Comparison of ENCODE assay signal across 24 cellular contexts in genomic region chr10:11082551-11082950, GRCh38.
DNase-seq lines count a peak whose midpoint lies in the region; ATAC-seq, FAIRE-seq and TF ChIP-seq lines count a peak whose summit lies in the region.
"Had no signal": no experiment of that assay in that cellular context is flagged by ENCODE, and none has a peak within 500 bp of the region (broad histone marks: within the 10 kb centered on the region; RNA-seq: fewer than 3 reads in every experiment).

No MANE protein-coding gene starts in this region.

- H3K56ac ChIP-seq in IMR-90 (ENCODE audit: extremely low read depth, insufficient read depth, low read length) = no peak overlapping the region

- H3K9me1 ChIP-seq in IMR-90 (ENCODE audit: insufficient read depth, low read length) (no peaks in the 10 kb centered on the region), K562 (ENCODE audit: control insufficient read depth, insufficient read depth, low read length) (no peaks in the 10 kb centered on the region)

- TF ChIP-seq CTCF in IMR-90 (conservative IDR thresholded peaks at IDR 0.05; ENCODE audit: low read depth, low read length) (no peak), K562 (IDR thresholded peaks at IDR 0.05 in 2 of 3, conservative IDR thresholded peaks at IDR 0.05 in 1 of 3; ENCODE audit: insufficient read depth in 2 of 3, low read depth in 1 of 3, low read length in 3 of 3) (no peak), glutamatergic neuron (IDR thresholded peaks at IDR 0.05; ENCODE audit: partially characterized antibody, unreplicated experiment) (no peak), tibial artery (IDR thresholded peaks at IDR 0.05) (no peak), type B pancreatic cell (conservative IDR thresholded peaks at IDR 0.05) (no peak), spleen (IDR thresholded peaks at IDR 0.05 in 8 of 11, conservative IDR thresholded peaks at IDR 0.05 in 3 of 11) (no peak)

- H3K27ac ChIP-seq in IMR-90 (ENCODE audit: insufficient read depth, low read length) (no peak overlapping the region), K562 (ENCODE audit: extremely low read depth, low read depth, low read length) (no peak overlapping the region), tibial artery (peak overlapping the region; percentile 26 to 44), spleen (no peak overlapping the region)
- H3K27ac ChIP-seq: BLaER1, HL-60, Peyer's patch, SJCRH30 had no signal

- H3K9me3 Mint-ChIP-seq in glutamatergic neuron (ENCODE audit: unreplicated experiment) (peaks cover 7% of the 10 kb centered on the region), type B pancreatic cell (no peaks in the 10 kb centered on the region)
- H3K9me3 Mint-ChIP-seq: CD4-positive, alpha-beta T cell had no signal

- H2AFZ ChIP-seq in IMR-90 (replicated peaks; ENCODE audit: low read length, poor library complexity) = no peak overlapping the region
- H2AFZ ChIP-seq in K562 (ENCODE audit: low read depth, low read length) = no peak overlapping the region

- no peak overlapping the region for H2AK9ac ChIP-seq in IMR-90 (replicated peaks; ENCODE audit: low read depth, low read length, poor library complexity)

- H3K14ac ChIP-seq in IMR-90 (replicated peaks; ENCODE audit: low read depth, low read length) = no peak overlapping the region

- intact Hi-C loops in IMR-90 (cut with micrococcal nuclease) = no loop called here
- intact Hi-C loops in K562 (cut with micrococcal nuclease) = no loop called here
- intact Hi-C loops in tibial artery (cut with DNase I; ENCODE audit: low total_unique reads) = no loop called here
- intact Hi-C loops in spleen (cut with DNase I; ENCODE audit: low total_unique reads) = no loop called here

- TF ChIP-seq RAD21 in IMR-90 (IDR thresholded peaks at IDR 0.05; ENCODE audit: low read length) (no peak), K562 (CRISPR knock-in tag; conservative IDR thresholded peaks at IDR 0.05 in 1 of 2, IDR thresholded peaks at IDR 0.05 in 1 of 2) (no peak)

- CTCF ChIA-PET in IMR-90 (lab: Yijun Ruan, JAX) = no interaction called here
- CTCF ChIA-PET in K562 (lab: Yijun Ruan, JAX; ENCODE audit: low intra/inter-chr PET ratio) = no interaction called here

- POLR2A ChIA-PET in IMR-90 (lab: Charles Lee; ENCODE audit: unreplicated experiment) (no interaction called here), K562 (lab: Yijun Ruan, JAX) (no interaction called here)

- no peak overlapping the region for H4K5ac ChIP-seq in IMR-90 (ENCODE audit: low read depth, low read length)

- peaks cover 5% of the 10 kb centered on the region for H3K27me3 Mint-ChIP-seq in glutamatergic neuron (ENCODE audit: unreplicated experiment)
- H3K27me3 Mint-ChIP-seq in type B pancreatic cell = peaks cover 28% of the 10 kb centered on the region
- H3K27me3 Mint-ChIP-seq: CD4-positive, alpha-beta T cell had no signal

- H2BK15ac ChIP-seq in IMR-90 (ENCODE audit: low read depth, low read length) = no peak overlapping the region

- ATAC-seq in IMR-90 (ENCODE audit: low read depth) (no peak; the same call in 1 of the 2 replicates), K562 (no peak)
- ATAC-seq: HCT116, HepG2 had no signal

- H3K27ac Mint-ChIP-seq in glutamatergic neuron (ENCODE audit: unreplicated experiment) (peak overlapping the region; percentile 23), type B pancreatic cell (no peak overlapping the region)
- H3K27ac Mint-ChIP-seq: CD4-positive, alpha-beta T cell had no signal

- no peak overlapping the region for H3K4me3 Mint-ChIP-seq in glutamatergic neuron (ENCODE audit: unreplicated experiment)
- H3K4me3 Mint-ChIP-seq in type B pancreatic cell = no peak overlapping the region
- H3K4me3 Mint-ChIP-seq: CD4-positive, alpha-beta T cell had no signal

- no peaks in the 10 kb centered on the region for H3K4me1 ChIP-seq in IMR-90 (ENCODE audit: control insufficient read depth, insufficient read depth, low read length)
- no peaks in the 10 kb centered on the region for H3K4me1 ChIP-seq in K562 (replicated peaks in 1 of 2; ENCODE audit: control insufficient read depth in 2 of 2, insufficient read depth in 2 of 2, low read length in 2 of 2)
- peaks cover 0 to 36% (median 9%) of the 10 kb centered on the region in 4 donors for H3K4me1 ChIP-seq in tibial artery
- H3K4me1 ChIP-seq in spleen = no peaks in the 10 kb centered on the region
- H3K4me1 ChIP-seq: BLaER1 had no signal

- dilution Hi-C loops in IMR-90 (cut with HindIII; ENCODE audit: low sequenced_read_pairs, unreplicated experiment) = no loop called here

- TF ChIP-seq EP300 in K562 (IDR thresholded peaks at IDR 0.05; ENCODE audit: low read length) = no peak

- no peak overlapping the region for H3K18ac ChIP-seq in IMR-90 (ENCODE audit: low read depth, low read length)

- WGBS in IMR-90 (ENCODE audit: extremely low coverage in 2 of 2, insufficient read length in 1 of 2), 2 experiments = no CpG with 5 or more reads among the region's 1 CpG
- WGBS in K562 (ENCODE audit: insufficient coverage, low coverage, missing lambda C conversion rate) = 0% methylated on average over 1 of the region's 1 CpG
- 0 to 67% (median 0%) methylated on average over 1 of the region's 1 CpG for WGBS in spleen, 5 donors

- H3K9me3 ChIP-seq in IMR-90 (ENCODE audit: control insufficient read depth, insufficient read depth, low read length) (no peaks in the 10 kb centered on the region), K562 (replicated peaks; ENCODE audit: control insufficient read depth, insufficient read depth, low read depth, low read length) (no peaks in the 10 kb centered on the region), tibial artery (no peaks in the 10 kb centered on the region), spleen (no peaks in the 10 kb centered on the region)
- H3K9me3 ChIP-seq: BLaER1, Peyer's patch, SJCRH30 had no signal

- H2AK5ac ChIP-seq in IMR-90 (ENCODE audit: low read depth, low read length) = no peak overlapping the region

- peaks cover 33% of the 10 kb centered on the region for H3K4me1 Mint-ChIP-seq in glutamatergic neuron (ENCODE audit: low read depth, unreplicated experiment)
- H3K4me1 Mint-ChIP-seq in type B pancreatic cell (ENCODE audit: unreplicated experiment) = peaks cover 4% of the 10 kb centered on the region

- H3K23ac ChIP-seq in IMR-90 (ENCODE audit: low read depth, low read length) = no peak overlapping the region

- DNase-seq in IMR-90 = peak; percentile 1
- DNase-seq in K562 (ENCODE audit: extremely low read depth in 1 of 4, low spot score in 3 of 4) = no peak
- no peak for DNase-seq in glutamatergic neuron
- DNase-seq in tibial artery = no peak
- DNase-seq in type B pancreatic cell (ENCODE audit: extremely low spot score, unreplicated experiment) = no peak
- DNase-seq in T-helper 9 cell = no peak
- no peak for DNase-seq in spleen
- DNase-seq: CD4-positive, alpha-beta T cell; COR-L47; DMS79; KG1; NCI-H1105; NCI-H146; NCI-H2029; NCI-H345; NCI-H524; NCI-H82; Peyer's patch; SJCRH30 had no signal

- H2BK120ac ChIP-seq in IMR-90 (ENCODE audit: low read depth, low read length) = no peak overlapping the region

- H3K79me2 ChIP-seq in K562 (ENCODE audit: control insufficient read depth, insufficient read depth, low read length) = no peaks in the 10 kb centered on the region

- no peaks in the 10 kb centered on the region for H3K79me1 ChIP-seq in IMR-90 (ENCODE audit: low read depth in 1 of 2, low read length in 2 of 2)

- no peak overlapping the region for H2BK5ac ChIP-seq in IMR-90 (ENCODE audit: low read depth, low read length, poor library complexity, severe bottlenecking)

- FAIRE-seq in K562 (lab: Jason Lieb, UNC) = peak; percentile 44
- FAIRE-seq: H1, HepG2 had no signal

- no peak overlapping the region for H3K4me3 ChIP-seq in IMR-90 (ENCODE audit: insufficient read depth, low read depth, low read length)
- no peak overlapping the region for H3K4me3 ChIP-seq in K562
- no peak overlapping the region for H3K4me3 ChIP-seq in tibial artery
- H3K4me3 ChIP-seq in spleen = no peak overlapping the region
- H3K4me3 ChIP-seq: BLaER1, Peyer's patch, SJCRH30 had no signal

- H4K20me1 ChIP-seq in IMR-90 (ENCODE audit: insufficient read depth, low read length) = no peaks in the 10 kb centered on the region
- H4K20me1 ChIP-seq in K562 (replicated peaks; ENCODE audit: control insufficient read depth, insufficient read depth, low read length) = no peaks in the 10 kb centered on the region
- H4K20me1 ChIP-seq: BLaER1 had no signal

- H3K4me2 ChIP-seq in IMR-90 (ENCODE audit: low read depth, low read length) (no peak overlapping the region), K562 (ENCODE audit: insufficient read depth, low read length) (no peak overlapping the region)
- H3K4me2 ChIP-seq: BLaER1 had no signal

- BruUV-seq in IMR-90 (replicated peaks; lab: Mats Ljungman, UMichigan) (no TSS peak), K562 (replicated peaks; lab: Mats Ljungman, UMichigan) (no TSS peak)

- no peak overlapping the region for H4K8ac ChIP-seq in IMR-90 (ENCODE audit: low read depth in 2 of 2, low read length in 2 of 2)

- H3K9ac ChIP-seq in IMR-90 (ENCODE audit: low read depth, low read length) (no peak overlapping the region), K562 (ENCODE audit: insufficient read depth in 1 of 2, low read depth in 2 of 2, low read length in 2 of 2) (no peak overlapping the region)
- H3K9ac ChIP-seq: BLaER1 had no signal

- H3K4ac ChIP-seq in IMR-90 (ENCODE audit: low read depth, low read length) = no peak overlapping the region

- TF ChIP-seq POLR2A in IMR-90 (IDR thresholded peaks at IDR 0.05; ENCODE audit: low read depth, low read length) (no peak), K562 (conservative IDR thresholded peaks at IDR 0.05) (no peak), spleen (IDR thresholded peaks at IDR 0.05) (no peak)

- H3K36me3 ChIP-seq in IMR-90 (ENCODE audit: control insufficient read depth, insufficient read depth, low read length) (no peaks in the 10 kb centered on the region), K562 (ENCODE audit: control insufficient read depth, insufficient read depth, low read length) (no peaks in the 10 kb centered on the region), tibial artery (no peaks in the 10 kb centered on the region), spleen (no peaks in the 10 kb centered on the region)
- H3K36me3 ChIP-seq: BLaER1, Peyer's patch had no signal

- no peak overlapping the region for H2BK20ac ChIP-seq in IMR-90 (ENCODE audit: low read depth, low read length)

- H3K36me3 Mint-ChIP-seq in glutamatergic neuron (ENCODE audit: unreplicated experiment) (no peaks in the 10 kb centered on the region), type B pancreatic cell (no peaks in the 10 kb centered on the region)

- no peak overlapping the region for H4K91ac ChIP-seq in IMR-90 (ENCODE audit: insufficient read depth, low read depth, low read length)

- in situ Hi-C loops in IMR-90 (cut with MboI; ENCODE audit: low sequenced_read_pairs) = no loop called here
- in situ Hi-C loops in K562 (cut with MboI) = no loop called here

- H3K27me3 ChIP-seq in IMR-90 (ENCODE audit: control insufficient read depth, insufficient read depth, low read length) (no peaks in the 10 kb centered on the region), K562 (ENCODE audit: control insufficient read depth in 2 of 2, insufficient read depth in 2 of 2, low read length in 2 of 2) (peaks cover 9 to 12% of the 10 kb centered on the region in 2 experiments; a peak in 4 of 5 replicates), tibial artery (no peaks in the 10 kb centered on the region), spleen (replicated peaks in 1 of 7) (no peaks in the 10 kb centered on the region)
- H3K27me3 ChIP-seq: BLaER1, Peyer's patch, SJCRH30 had no signal

Comparison
In these comparisons a context has a peak if more than half of its experiments do, and no peak if none do; other contexts are left out.
1. H3K27ac ChIP-seq: peak in tibial artery (2 of 2); none in IMR-90 (single experiment), K562 (single experiment) and spleen (0 of 8).